ENCODE assay signal across 8 cellular contexts in the genomic region with DNA sequence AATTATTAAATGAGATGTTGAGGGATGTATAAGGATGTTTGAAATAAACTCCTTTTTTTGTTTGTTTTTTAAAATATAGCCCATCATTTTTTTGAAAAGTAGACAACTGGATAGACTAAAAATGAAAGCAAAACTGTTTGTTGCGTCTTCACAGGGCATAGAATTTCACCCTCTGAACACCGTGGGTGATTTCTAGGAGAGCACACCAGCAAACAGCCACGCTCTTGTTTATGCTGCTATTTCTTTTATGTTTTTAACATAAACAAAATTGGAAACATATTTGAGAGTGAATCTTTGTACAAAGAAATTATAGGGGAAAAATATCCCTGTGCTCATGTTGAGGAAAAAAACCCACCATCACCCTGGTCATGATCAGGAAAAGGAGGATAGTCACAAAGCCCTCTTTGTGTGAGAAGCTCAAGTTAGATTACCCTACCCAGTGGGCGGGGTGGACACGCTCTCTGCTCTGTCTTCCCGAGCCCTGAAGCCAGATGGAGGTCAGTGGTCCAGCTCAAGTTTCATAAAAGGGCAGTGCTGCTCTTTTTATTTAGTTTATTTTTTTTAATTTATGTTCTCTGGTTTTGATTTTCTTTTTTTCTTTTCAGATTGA.
DNase-seq lines count a peak whose midpoint lies in the region; ATAC-seq, FAIRE-seq and TF ChIP-seq lines count a peak whose summit lies in the region.

No MANE protein-coding gene starts in this region.

- H3K27ac ChIP-seq in Peyer's patch = no peak overlapping the region
- no peak overlapping the region for H3K27ac ChIP-seq in heart left ventricle

- peak overlapping the region; percentile 72 for H3K4me2 ChIP-seq in skeletal muscle satellite cell (ENCODE audit: low read length)

- peak overlapping the region; percentile 12 for H3K4me3 ChIP-seq in skeletal muscle satellite cell (ENCODE audit: low read length)
- no peak overlapping the region for H3K4me3 ChIP-seq in Peyer's patch
- H3K4me3 ChIP-seq in heart left ventricle = peak overlapping the region in 1 of 12 donors; percentile 23

- H3K4me1 ChIP-seq in skeletal muscle satellite cell (ENCODE audit: control insufficient read depth, insufficient read depth, low read length) (peaks cover 14% of the 10 kb centered on the region), Peyer's patch (peaks cover 0 to 7% (median 0%) of the 10 kb centered on the region in 4 donors), heart left ventricle (peaks cover 0 to 3% (median 0%) of the 10 kb centered on the region in 12 donors)

- no peak for DNase-seq in activated CD8-positive, alpha-beta memory T cell treated with anti-CD3 and anti-CD28 coated beads, Interleukin-2, amount 10 ng/mL, durations not matched to agents 7 days and 5 days
- DNase-seq in activated CD8-positive, alpha-beta memory T cell treated with anti-CD3 and anti-CD28 coated beads for 24 hours = no peak
- DNase-seq in HTR-8/SVneo (ENCODE audit: insufficient read length, low spot score) = peak; percentile 18
- no peak for DNase-seq in activated T-helper 2 cell treated with anti-CD3 and anti-CD28 coated beads, Interferon-gamma antibody, Interleukin-2, Interleukin-4, amounts not matched to agents 10 μg/mL and 5 μg/mL and 100 μg/mL, durations not matched to agents 14 hours and 24 hours and 36 hours (ENCODE audit: low spot score)
- DNase-seq in Peyer's patch = no peak
- DNase-seq in heart left ventricle = no peak

- CTCF ChIA-PET in activated CD8-positive, alpha-beta memory T cell treated with anti-CD3 and anti-CD28 coated beads, Interleukin-2, amount 10 ng/mL, durations not matched to agents 7 days and 5 days (lab: Charles Lee) = interaction anchor here (1.1 kb wide), 1 partner anchor 10 kb away, joined by 3 read pairs; no protein-coding TSS in a partner anchor

- TF ChIP-seq CTCF in Peyer's patch (IDR thresholded peaks at IDR 0.05) (no peak), heart left ventricle (IDR thresholded peaks at IDR 0.05) (no peak)

- peaks cover 4% of the 10 kb centered on the region for H3K4me1 Mint-ChIP-seq in activated CD8-positive, alpha-beta memory T cell treated with anti-CD3 and anti-CD28 coated beads, Interleukin-2, amount 10 ng/mL, durations not matched to agents 7 days and 5 days
- H3K4me1 Mint-ChIP-seq in activated T-helper 2 cell treated with anti-CD3 and anti-CD28 coated beads, Interferon-gamma antibody, Interleukin-2, Interleukin-4, amounts not matched to agents 10 μg/mL and 5 μg/mL and 100 μg/mL, durations not matched to agents 14 hours and 24 hours and 36 hours (ENCODE audit: low read depth) = peaks cover 9% of the 10 kb centered on the region

- peak overlapping the region; percentile 65 for H3K9ac ChIP-seq in skeletal muscle satellite cell (ENCODE audit: low read depth, low read length)

- H3K4me3 Mint-ChIP-seq in activated CD8-positive, alpha-beta memory T cell treated with anti-CD3 and anti-CD28 coated beads, Interleukin-2, amount 10 ng/mL, durations not matched to agents 7 days and 5 days = peak overlapping the region; percentile 68
- H3K4me3 Mint-ChIP-seq in activated T-helper 2 cell treated with anti-CD3 and anti-CD28 coated beads, Interferon-gamma antibody, Interleukin-2, Interleukin-4, amounts not matched to agents 10 μg/mL and 5 μg/mL and 100 μg/mL, durations not matched to agents 14 hours and 24 hours and 36 hours (ENCODE audit: low read depth) = peak overlapping the region; percentile 37

- TF ChIP-seq POLR2A in Peyer's patch (IDR thresholded peaks at IDR 0.05) (no peak), heart left ventricle (IDR thresholded peaks at IDR 0.05) (no peak)

- peaks cover 1% of the 10 kb centered on the region for H3K36me3 Mint-ChIP-seq in activated CD8-positive, alpha-beta memory T cell treated with anti-CD3 and anti-CD28 coated beads, Interleukin-2, amount 10 ng/mL, durations not matched to agents 7 days and 5 days
- H3K36me3 Mint-ChIP-seq in activated T-helper 2 cell treated with anti-CD3 and anti-CD28 coated beads, Interferon-gamma antibody, Interleukin-2, Interleukin-4, amounts not matched to agents 10 μg/mL and 5 μg/mL and 100 μg/mL, durations not matched to agents 14 hours and 24 hours and 36 hours (ENCODE audit: low read depth) = no peaks in the 10 kb centered on the region

- intact Hi-C loops in activated T-helper 2 cell treated with anti-CD3 and anti-CD28 coated beads, Interferon-gamma antibody, Interleukin-2, Interleukin-4, amounts not matched to agents 10 μg/mL and 5 μg/mL and 100 μg/mL, durations not matched to agents 14 hours and 24 hours and 36 hours (cut with micrococcal nuclease) = loop anchor here (1.0 kb wide), 1 partner anchor 13 kb away; no protein-coding TSS in a partner anchor
- intact Hi-C loops in heart left ventricle (cut with DNase I) = no loop called here

- peak overlapping the region; percentile 74 for H3K27ac Mint-ChIP-seq in activated CD8-positive, alpha-beta memory T cell treated with anti-CD3 and anti-CD28 coated beads, Interleukin-2, amount 10 ng/mL, durations not matched to agents 7 days and 5 days
- peak overlapping the region; percentile 74 for H3K27ac Mint-ChIP-seq in activated T-helper 2 cell treated with anti-CD3 and anti-CD28 coated beads, Interferon-gamma antibody, Interleukin-2, Interleukin-4, amounts not matched to agents 10 μg/mL and 5 μg/mL and 100 μg/mL, durations not matched to agents 14 hours and 24 hours and 36 hours

- 44 to 53% (median 46%) methylated on average over 6 of the region's 6 CpGs for WGBS in heart left ventricle, 4 donors

- H3K9me3 ChIP-seq in skeletal muscle satellite cell (replicated peaks; ENCODE audit: low read length) (no peaks in the 10 kb centered on the region), Peyer's patch (no peaks in the 10 kb centered on the region), heart left ventricle (no peaks in the 10 kb centered on the region)

- no peaks in the 10 kb centered on the region for H3K9me3 Mint-ChIP-seq in activated CD8-positive, alpha-beta memory T cell treated with anti-CD3 and anti-CD28 coated beads, Interleukin-2, amount 10 ng/mL, durations not matched to agents 7 days and 5 days (ENCODE audit: low read depth)
- H3K9me3 Mint-ChIP-seq in activated T-helper 2 cell treated with anti-CD3 and anti-CD28 coated beads, Interferon-gamma antibody, Interleukin-2, Interleukin-4, amounts not matched to agents 10 μg/mL and 5 μg/mL and 100 μg/mL, durations not matched to agents 14 hours and 24 hours and 36 hours = peaks cover 3% of the 10 kb centered on the region

- no peak for FAIRE-seq in HTR-8/SVneo (lab: Jason Lieb, UNC)

- H3K36me3 ChIP-seq in skeletal muscle satellite cell (ENCODE audit: insufficient read depth, low read length) (no peaks in the 10 kb centered on the region), Peyer's patch (no peaks in the 10 kb centered on the region), heart left ventricle (no peaks in the 10 kb centered on the region)

- H3K27me3 ChIP-seq in skeletal muscle satellite cell (ENCODE audit: control insufficient read depth, insufficient read depth, low read length) (no peaks in the 10 kb centered on the region), Peyer's patch (no peaks in the 10 kb centered on the region), heart left ventricle (no peaks in the 10 kb centered on the region)

- ATAC-seq in activated CD8-positive, alpha-beta memory T cell treated with anti-CD3 and anti-CD28 coated beads, Interleukin-2, amount 10 ng/mL, durations not matched to agents 7 days and 5 days = peak; percentile 86
- ATAC-seq in GM21619 (IDR thresholded peaks at IDR 0.05; ENCODE audit: unreplicated experiment) (peak; percentile 85), heart left ventricle (no peak)

- H3K27me3 Mint-ChIP-seq in activated CD8-positive, alpha-beta memory T cell treated with anti-CD3 and anti-CD28 coated beads, Interleukin-2, amount 10 ng/mL, durations not matched to agents 7 days and 5 days = peaks cover 8% of the 10 kb centered on the region
- no peaks in the 10 kb centered on the region for H3K27me3 Mint-ChIP-seq in activated T-helper 2 cell treated with anti-CD3 and anti-CD28 coated beads, Interferon-gamma antibody, Interleukin-2, Interleukin-4, amounts not matched to agents 10 μg/mL and 5 μg/mL and 100 μg/mL, durations not matched to agents 14 hours and 24 hours and 36 hours (ENCODE audit: low read depth)

Comparison
In these comparisons a context has a peak if more than half of its experiments do, and no peak if none do; other contexts are left out.
1. ATAC-seq: peak in activated CD8-positive, alpha-beta memory T cell treated with anti-CD3 and anti-CD28 coated beads, Interleukin-2, amount 10 ng/mL, durations not matched to agents 7 days and 5 days (single experiment) and GM21619 (single experiment); none in heart left ventricle (0 of 4).